In genomic region chr5:67166886-67167285, GRCh38 we compare ENCODE assay signal across 10 cellular contexts. TPM values are rescaled to one million over a fixed set of nuclear protein-coding genes. Genes with fewer than 3 reads are reported as not detected.
A peak's percentile ranks its signal among the peaks of the same experiment; 100 is the strongest.
DNase-seq lines count a peak whose midpoint lies in the region; ATAC-seq, FAIRE-seq and TF ChIP-seq lines count a peak whose summit lies in the region.
"Had no signal": no experiment of that assay in that cellular context is flagged by ENCODE, and none has a peak within 500 bp of the region (broad histone marks: within the 10 kb centered on the region; RNA-seq: fewer than 3 reads in every experiment).

No MANE protein-coding gene starts in this region.

- RAD21 ChIA-PET in GM12878 (lab: Charles Lee; ENCODE audit: unreplicated experiment), result interaction anchor here (0.7 to 7.0 kb wide), 4 partner anchors 32 to 999 kb away, joined by 3 to 71 read pairs (median 4); no protein-coding TSS in a partner anchor

- no peaks in the 10 kb centered on the region for H3K27me3 ChIP-seq in heart left ventricle
- no peaks in the 10 kb centered on the region; a peak in 1 of 4 replicates for H3K27me3 ChIP-seq in GM12878 (replicated peaks in 1 of 2; ENCODE audit: control insufficient read depth in 2 of 2, insufficient read depth in 2 of 2, low read length in 1 of 2)
- no peaks in the 10 kb centered on the region for H3K27me3 ChIP-seq in muscle layer of colon (ENCODE audit: control insufficient read depth in 1 of 2, insufficient read depth in 2 of 2, low read length in 2 of 2)
- H3K27me3 ChIP-seq in upper lobe of left lung, result no peaks in the 10 kb centered on the region
- H3K27me3 ChIP-seq: BLaER1 treated with 17β-estradiol and CSF1 and Interleukin-3, amounts not matched to agents 10 nM and 100 nM had no signal

- no peak for DNase-seq in heart left ventricle
- DNase-seq in left ventricle myocardium superior, result no peak
- DNase-seq in GM12878 (ENCODE audit: low read depth, low spot score), result no peak
- DNase-seq in upper lobe of left lung, result no peak
- no peak for DNase-seq in NCI-H1092 (lab: John Stamatoyannopoulos, UW)
- no peak for DNase-seq in kidney tubule cell (ENCODE audit: low spot score)
- DNase-seq in nephron progenitor cell, result no peak

- H3K27me3 Mint-ChIP-seq in nephron progenitor cell (ENCODE audit: low read depth, poor library complexity), result no peaks in the 10 kb centered on the region

- TF ChIP-seq POLR2A in heart left ventricle (IDR thresholded peaks at IDR 0.05) (no peak), GM12878 (IDR thresholded peaks at IDR 0.05; ENCODE audit: low read depth, low read length) (no peak), upper lobe of left lung (IDR thresholded peaks at IDR 0.05) (no peak)

- CTCF ChIA-PET in GM12878 (lab: Yijun Ruan, JAX), result interaction anchor here (0.8 to 7.9 kb wide), 5 partner anchors 10 to 40 kb away, joined by 3 to 137 read pairs (median 5); no protein-coding TSS in a partner anchor

- H3K4me1 ChIP-seq in heart left ventricle, result peaks cover 0 to 38% (median 10%) of the 10 kb centered on the region in 12 donors
- peaks cover 8% of the 10 kb centered on the region for H3K4me1 ChIP-seq in GM12878 (ENCODE audit: control insufficient read depth, insufficient read depth, low read length)
- peaks cover 11% of the 10 kb centered on the region for H3K4me1 ChIP-seq in muscle layer of colon (ENCODE audit: insufficient read depth, low read length)
- peaks cover 0 to 13% (median 10%) of the 10 kb centered on the region in 4 donors for H3K4me1 ChIP-seq in upper lobe of left lung
- H3K4me1 ChIP-seq: BLaER1 treated with 17β-estradiol and CSF1 and Interleukin-3, amounts not matched to agents 10 nM and 100 nM had no signal

- H3K36me3 ChIP-seq in heart left ventricle, result peaks cover 3 to 94% (median 47%) of the 10 kb centered on the region in 9 donors
- H3K36me3 ChIP-seq in GM12878 (ENCODE audit: control insufficient read depth in 2 of 2, insufficient read depth in 2 of 2, low read length in 1 of 2), result no peaks in the 10 kb centered on the region
- H3K36me3 ChIP-seq in muscle layer of colon (ENCODE audit: insufficient read depth, low read length), result peaks cover 31% of the 10 kb centered on the region
- peaks cover 7 to 53% (median 40%) of the 10 kb centered on the region in 4 donors for H3K36me3 ChIP-seq in upper lobe of left lung

- H2AFZ ChIP-seq in GM12878 (ENCODE audit: control insufficient read depth, low read depth, low read length), result no peak overlapping the region

- TF ChIP-seq EP300 in GM12878 (IDR thresholded peaks at IDR 0.05; ENCODE audit: borderline replicate concordance in 1 of 2, control insufficient read depth in 1 of 2, low read depth in 2 of 2, low read length in 2 of 2) (no peak), upper lobe of left lung (IDR thresholded peaks at IDR 0.05) (no peak)

- peaks cover 31% of the 10 kb centered on the region for H3K36me3 Mint-ChIP-seq in nephron progenitor cell (ENCODE audit: low read depth)

- H3K4me1 Mint-ChIP-seq in nephron progenitor cell, result peaks cover 39% of the 10 kb centered on the region

- no peaks in the 10 kb centered on the region for H4K20me1 ChIP-seq in GM12878 (ENCODE audit: control insufficient read depth, insufficient read depth)
- H4K20me1 ChIP-seq: BLaER1 treated with 17β-estradiol and CSF1 and Interleukin-3, amounts not matched to agents 10 nM and 100 nM had no signal

- H3K27ac ChIP-seq in heart left ventricle (peak overlapping the region; percentile 59 to 94 (median 82)), GM12878 (ENCODE audit: control insufficient read depth, insufficient read depth) (peak overlapping the region; percentile 37; the same call in 1 of the 2 replicates), muscle layer of colon (ENCODE audit: low read depth, low read length) (peak overlapping the region; percentile 35), upper lobe of left lung (peak overlapping the region; percentile 79 to 88 (median 84))

- H3K4me3 ChIP-seq in heart left ventricle (peak overlapping the region in 7 of 12 donors; percentile 32 to 57 (median 43)), GM12878 (no peak overlapping the region), muscle layer of colon (ENCODE audit: low read depth in 1 of 2, low read length in 2 of 2) (peak overlapping the region in 1 of 2 donors; percentile 45), upper lobe of left lung (peak overlapping the region in 3 of 4 donors; percentile 18 to 37 (median 30))
- H3K4me3 ChIP-seq: BLaER1 treated with 17β-estradiol and CSF1 and Interleukin-3, amounts not matched to agents 10 nM and 100 nM had no signal

- no peak overlapping the region for H3K4me3 Mint-ChIP-seq in nephron progenitor cell

- no peak overlapping the region for H3K4me2 ChIP-seq in GM12878 (ENCODE audit: control insufficient read depth, insufficient read depth)
- H3K4me2 ChIP-seq: BLaER1 treated with 17β-estradiol and CSF1 and Interleukin-3, amounts not matched to agents 10 nM and 100 nM had no signal

- POLR2A ChIA-PET in GM12878 (lab: Charles Lee), result interaction anchor here (0.6 to 1.0 kb wide), 2 partner anchors 11 to 37 kb away, joined by 4 to 5 read pairs; no protein-coding TSS in a partner anchor

- FAIRE-seq in GM12878 (lab: Jason Lieb, UNC), result no peak

- TF ChIP-seq RAD21 in GM12878 (IDR thresholded peaks at IDR 0.05; ENCODE audit: insufficient read depth, low read depth, low read length), result no peak

- in situ Hi-C loops in GM12878 (cut with MboI), result no loop called here

- no peak overlapping the region for H3K27ac Mint-ChIP-seq in nephron progenitor cell

- ATAC-seq in heart left ventricle (no peak), left ventricle myocardium superior (no peak), GM12878 (no peak), upper lobe of left lung (ENCODE audit: low FRiP score in 2 of 2) (peak in 1 of 2 donors; percentile 13)

- H3K79me2 ChIP-seq in GM12878 (ENCODE audit: control insufficient read depth, insufficient read depth, low read length), result no peaks in the 10 kb centered on the region

- TF ChIP-seq CTCF in heart left ventricle (IDR thresholded peaks at IDR 0.05), result no peak
- no peak for TF ChIP-seq CTCF in GM12878 (IDR thresholded peaks at IDR 0.05 in 2 of 3, conservative IDR thresholded peaks at IDR 0.05 in 1 of 3; ENCODE audit: control insufficient read depth in 2 of 3, extremely low read depth in 1 of 3, insufficient read depth in 1 of 3, low read depth in 3 of 3, low read length in 3 of 3)
- no peak for TF ChIP-seq CTCF in upper lobe of left lung (IDR thresholded peaks at IDR 0.05)
- TF ChIP-seq CTCF in nephron progenitor cell (IDR thresholded peaks at IDR 0.05), result no peak

- WGBS in heart left ventricle, 4 donors, result 90 to 95% (median 94%) methylated on average over 11 to 13 of the region's 13 CpGs
- WGBS in GM12878 (ENCODE audit: insufficient coverage, insufficient replicate concordance, low lambda C conversion rate, missing lambda C conversion rate), result 28% methylated on average over 12 of the region's 13 CpGs
- 85 to 93% methylated on average over 13 of the region's 13 CpGs for WGBS in upper lobe of left lung, 2 donors

- intact Hi-C loops in heart left ventricle (cut with DNase I) (loop anchor here in 7 of 10 donors (1.0 to 5.0 kb wide), 3 partner anchors 40 to 42 kb away; no protein-coding TSS in a partner anchor), left ventricle myocardium superior (cut with micrococcal nuclease) (no loop called here), GM12878 (cut with micrococcal nuclease; ENCODE audit: unreplicated experiment) (loop anchor here (1.0 kb wide), 1 partner anchor 40 kb away; no protein-coding TSS in a partner anchor)

- H3K9me3 ChIP-seq in heart left ventricle (no peaks in the 10 kb centered on the region), GM12878 (replicated peaks; ENCODE audit: control insufficient read depth, insufficient read depth, low read length) (no peaks in the 10 kb centered on the region), muscle layer of colon (ENCODE audit: low read length) (no peaks in the 10 kb centered on the region), upper lobe of left lung (no peaks in the 10 kb centered on the region)

- no peaks in the 10 kb centered on the region for H3K9me3 Mint-ChIP-seq in nephron progenitor cell

- SMC1A ChIA-PET in GM12878 (lab: Charles Lee; ENCODE audit: uncharacterized antibody, unreplicated experiment), result interaction anchor here (0.8 to 3.0 kb wide), 8 partner anchors 8 to 55 kb away, joined by 3 to 29 read pairs (median 3); no protein-coding TSS in a partner anchor

- H3K9ac ChIP-seq in GM12878 (ENCODE audit: control insufficient read depth, insufficient read depth, low read length) (no peak overlapping the region), muscle layer of colon (ENCODE audit: low read length) (no peak overlapping the region)
- H3K9ac ChIP-seq: BLaER1 treated with 17β-estradiol and CSF1 and Interleukin-3, amounts not matched to agents 10 nM and 100 nM had no signal

- BruUV-seq in GM12878 (replicated peaks; lab: Mats Ljungman, UMichigan), result no TSS peak

TF ChIP-seq in GM12878, 131 proteins besides CTCF, POLR2A, EP300 and RAD21:
- TF ChIP-seq NFYA (IDR thresholded peaks at IDR 0.05; ENCODE audit: borderline replicate concordance, low read depth, low read length), result no peak

RNA-seq across cellular contexts. Expression of gene CD180, which starts 29.7 kb away (rescaled TPM):
- total RNA-seq in heart left ventricle (1 to 10 TPM in 2 of 9 donors, under 1 TPM in 7; 0.18 to 7.7 (median 0.36) TPM), left ventricle myocardium superior (0.64 TPM), GM12878 (2014; rRNA removed) (6.2 and 6.3 TPM in 2 replicates), GM12878 (2014; rRNA removed; fragmentation: Illumina TruSeq; extraction: Trizol) (7.0 and 7.1 TPM in 2 replicates), GM12878 (2021) (5.4 TPM in 2 replicates), upper lobe of left lung (1 to 10 TPM in 5 of 6 donors, under 1 TPM in 1; 1.00 to 4.8 (median 1.9) TPM)
- polyA plus RNA-seq in heart left ventricle (under 1 TPM; 0.08 to 0.18 TPM), GM12878 (2011; rRNA removed) (0.14 and 0.22 TPM in 2 replicates), GM12878 (2014; fragmentation: Illumina TruSeq; extraction: Trizol) (9.7 and 11.3 TPM in 2 replicates), GM12878 (2014; fragmentation: Nextera tagmentation; extraction: Ambion mirVana) (1 to 10 TPM in 1 of 2 experiments, under 1 TPM in 1; 0.71 to 1.2 TPM), GM12878 (2014; rRNA removed) (4.3 and 4.4 TPM in 2 replicates), GM12878 (2016; fragmentation: Nextera tagmentation; extraction: Ambion mirVana) (1 to 10 TPM; 1.1 to 1.5 TPM)
- total RNA-seq in GM12878 (2013; cell fraction: nucleolus; rRNA removed), result 3.3 and 4.7 TPM in 2 replicates
- 4.9 TPM for polyA plus RNA-seq in GM12878 (2011; ENCODE audit: low read depth)
- 0.18 and 0.19 TPM in 2 replicates for polyA plus RNA-seq in GM12878 (2011; cell fraction: cytosol; rRNA removed)
- 0.07 TPM in 2 replicates for polyA plus RNA-seq in GM12878 (2011; cell fraction: nucleus; rRNA removed)
- 4.3 TPM in 2 replicates for polyA plus RNA-seq in GM12878 (2012)
- 0.10 and 0.22 TPM in 2 replicates for polyA minus RNA-seq in GM12878 (2011; rRNA and poly(A)+ RNA removed)
- not detected in 2 replicates for polyA minus RNA-seq in GM12878 (2011; cell fraction: cytosol; rRNA and poly(A)+ RNA removed)
- polyA minus RNA-seq in GM12878 (2011; cell fraction: nucleus; rRNA and poly(A)+ RNA removed), result 0.12 and 0.19 TPM in 2 replicates
- total RNA-seq: fibroblast of villous mesenchyme had no signal
